8 cellular contexts compared by ENCODE assay signal in genomic region chr1:154502066-154502741, GRCh38.
DNase-seq lines count a peak whose midpoint lies in the region; ATAC-seq and TF ChIP-seq lines count a peak whose summit lies in the region.

TSS of gene SHE (minus strand) at chr1:154502412. CDS start at chr1:154502026, 386 bp downstream.
A gene with protein sequence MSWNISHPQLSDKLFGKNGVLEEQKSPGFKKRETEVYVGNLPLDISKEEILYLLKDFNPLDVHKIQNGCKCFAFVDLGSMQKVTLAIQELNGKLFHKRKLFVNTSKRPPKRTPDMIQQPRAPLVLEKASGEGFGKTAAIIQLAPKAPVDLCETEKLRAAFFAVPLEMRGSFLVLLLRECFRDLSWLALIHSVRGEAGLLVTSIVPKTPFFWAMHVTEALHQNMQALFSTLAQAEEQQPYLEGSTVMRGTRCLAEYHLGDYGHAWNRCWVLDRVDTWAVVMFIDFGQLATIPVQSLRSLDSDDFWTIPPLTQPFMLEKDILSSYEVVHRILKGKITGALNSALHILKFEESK (plus strand): TSS chr1:154502219. CDS start chr1:154506904, 4,685 bp downstream.

- H3K9ac ChIP-seq in iPS-15b (ENCODE audit: low read depth, low read length), result peak within 1 kb of the TSS; percentile 37

- peaks cover 4% of the 10 kb centered on the region for H3K9me3 ChIP-seq in iPS-15b (ENCODE audit: control insufficient read depth, insufficient read depth, low read length)

- TF ChIP-seq CTCF in GM20000 (IDR thresholded peaks at IDR 0.05; ENCODE audit: extremely low read depth, missing control alignments), result no peak

- no peaks in the 10 kb centered on the region for H3K4me1 ChIP-seq in iPS-15b (ENCODE audit: control insufficient read depth, insufficient read depth, low read length)

- no peak for ATAC-seq in GM21526 (IDR thresholded peaks at IDR 0.05; ENCODE audit: low FRiP score, unreplicated experiment)

- peaks cover 69% of the 10 kb centered on the region for H3K27me3 ChIP-seq in iPS-15b (ENCODE audit: control insufficient read depth, insufficient read depth, low read length)

- DNase-seq in GM20000 (ENCODE audit: low spot score) (peak; percentile 65), skeletal muscle cell (ENCODE audit: low read depth) (no peak), NAMALWA (ENCODE audit: low spot score) (no peak), NCI-H2107 (lab: John Stamatoyannopoulos, UW) (no peak), SKM-1 (lab: John Stamatoyannopoulos, UW; ENCODE audit: unreplicated experiment) (no peak)
- peak; percentile 24 for DNase-seq in activated naive CD4-positive, alpha-beta T cell treated with anti-CD3 and anti-CD28 coated beads, Interleukin-2, amount 50 U/mL, for 16 hours

- H3K36me3 ChIP-seq in iPS-15b (ENCODE audit: control insufficient read depth, insufficient read depth, low read length), result no peaks in the 10 kb centered on the region

- peak within 1 kb of the TSS; percentile 53 for H3K4me3 ChIP-seq in iPS-15b (ENCODE audit: low read depth, low read length)
- H3K4me3 ChIP-seq in skeletal muscle cell (ENCODE audit: low read depth, low read length), result peak within 1 kb of the TSS; percentile 15

Comparison
In these comparisons a context has a peak if more than half of its experiments do, and no peak if none do; other contexts are left out.
1. DNase-seq: peak in GM20000 (single experiment) and activated naive CD4-positive, alpha-beta T cell treated with anti-CD3 and anti-CD28 coated beads, Interleukin-2, amount 50 U/mL, for 16 hours (single experiment); none in skeletal muscle cell (single experiment), NAMALWA (single experiment), NCI-H2107 (single experiment) and SKM-1 (single experiment).